ENCODE assay signal across 14 cellular contexts in genomic region chr6:90135672-90136071, GRCh38.
DNase-seq lines count a peak whose midpoint lies in the region; ATAC-seq and TF ChIP-seq lines count a peak whose summit lies in the region.
"Had no signal": no experiment of that assay in that cellular context is flagged by ENCODE, and none has a peak within 500 bp of the region (broad histone marks: within the 10 kb centered on the region; RNA-seq: fewer than 3 reads in every experiment).

No MANE protein-coding gene starts in this region.

- POLR2A ChIA-PET in HEK293 (lab: Yijun Ruan, JAX) = no interaction called here

- H3K4me1 ChIP-seq in ACC112 (ENCODE audit: control insufficient read depth, insufficient read depth, low read length, unreplicated experiment) = peaks cover 10% of the 10 kb centered on the region
- peaks cover 23% of the 10 kb centered on the region for H3K4me1 ChIP-seq in HEK293 (ENCODE audit: control insufficient read depth, insufficient read depth, low read length)

- H3K36me3 Mint-ChIP-seq in activated T-helper 17 cell treated with anti-CD3 and anti-CD28 coated beads, Interleukin-2, amount 50 U/mL, for 72 hours (ENCODE audit: low read depth) = no peaks in the 10 kb centered on the region

- H3K27ac ChIP-seq in ACC112 (ENCODE audit: low read depth, low read length) (no peak overlapping the region), HEK293 (ENCODE audit: extremely low read depth, low read depth, low read length) (no peak overlapping the region)
- H3K27ac ChIP-seq: KMS-11 had no signal

- TF ChIP-seq CTCF in HEK293 (tag by site-specific recombination; IDR thresholded peaks at IDR 0.05) (no peak), GM10266 (IDR thresholded peaks at IDR 0.05; ENCODE audit: control insufficient read depth, insufficient read depth, low read depth, missing control alignments) (no peak)

- H2AFZ ChIP-seq in ACC112 (ENCODE audit: low read length, unreplicated experiment) = peak overlapping the region; percentile 6

- H3K4me3 Mint-ChIP-seq in activated T-helper 17 cell treated with anti-CD3 and anti-CD28 coated beads, Interleukin-2, amount 50 U/mL, for 72 hours = no peak overlapping the region
- H3K4me3 Mint-ChIP-seq: activated T-cell treated with anti-CD3 and anti-CD28 coated beads, Interleukin-2, amount 50 U/mL, for 4 hours had no signal

- H3K4me3 ChIP-seq in ACC112 (ENCODE audit: low read depth, low read length) (no peak overlapping the region), HEK293 (ENCODE audit: low read depth, low read length) (no peak overlapping the region)

- no peaks in the 10 kb centered on the region for H3K79me2 ChIP-seq in ACC112 (ENCODE audit: control insufficient read depth, insufficient read depth, low read length, unreplicated experiment)

- H3K27me3 ChIP-seq in ACC112 (ENCODE audit: insufficient read depth, low read length) = no peaks in the 10 kb centered on the region

- DNase-seq in kidney glomerular epithelial cell (lab: John Stamatoyannopoulos, UW) = peak; percentile 41
- no peak for DNase-seq in iPS-NIHi11 (ENCODE audit: low spot score)
- no peak for DNase-seq in GM10266 (ENCODE audit: extremely low spot score)
- DNase-seq in foreskin melanocyte = no peak
- DNase-seq: activated T-cell treated with anti-CD3 and anti-CD28 coated beads, Interleukin-2, amount 50 U/mL, for 4 hours; effector CD8-positive, alpha-beta T cell; NCI-H524; posterior cingulate gyrus; T-helper 2 cell had no signal

- peak overlapping the region; percentile 9 for H3K27ac Mint-ChIP-seq in activated T-helper 17 cell treated with anti-CD3 and anti-CD28 coated beads, Interleukin-2, amount 50 U/mL, for 72 hours

- ATAC-seq in activated T-helper 17 cell treated with anti-CD3 and anti-CD28 coated beads, Interleukin-2, amount 50 U/mL, for 72 hours (replicated peaks) = no peak
- no peak for ATAC-seq in GM21723 (IDR thresholded peaks at IDR 0.05; ENCODE audit: unreplicated experiment)

- no peaks in the 10 kb centered on the region for H3K9me3 ChIP-seq in HEK293 (ENCODE audit: control insufficient read depth, insufficient read depth, low read depth, low read length)

- CTCF ChIA-PET in HEK293 (lab: Yijun Ruan, JAX) = no interaction called here

- H3K27me3 Mint-ChIP-seq in activated T-helper 17 cell treated with anti-CD3 and anti-CD28 coated beads, Interleukin-2, amount 50 U/mL, for 72 hours = no peaks in the 10 kb centered on the region

- H3K4me1 Mint-ChIP-seq in activated T-helper 17 cell treated with anti-CD3 and anti-CD28 coated beads, Interleukin-2, amount 50 U/mL, for 72 hours = peaks cover 13% of the 10 kb centered on the region

- H3K36me3 ChIP-seq in ACC112 (ENCODE audit: insufficient read depth, low read length) = no peaks in the 10 kb centered on the region
- no peaks in the 10 kb centered on the region for H3K36me3 ChIP-seq in HEK293 (ENCODE audit: control insufficient read depth in 2 of 2, insufficient read depth in 1 of 2, low read length in 2 of 2)

- H3K9me3 Mint-ChIP-seq in activated T-helper 17 cell treated with anti-CD3 and anti-CD28 coated beads, Interleukin-2, amount 50 U/mL, for 72 hours = no peaks in the 10 kb centered on the region
- H3K9me3 Mint-ChIP-seq: activated T-cell treated with anti-CD3 and anti-CD28 coated beads, Interleukin-2, amount 50 U/mL, for 4 hours had no signal

TF ChIP-seq in HEK293, 187 proteins besides CTCF, POLR2A, EP300 and RAD21:
- TF ChIP-seq ZBTB17 (tag by site-specific recombination; IDR thresholded peaks at IDR 0.05) = 0 out of 2 replicates have a peak, but pooled peaks have one; percentile 22
- TF ChIP-seq ZNF366 (tag by site-specific recombination; conservative IDR thresholded peaks at IDR 0.05) = 0 out of 2 replicates have a peak, but pooled peaks have one; percentile 43
- no peak for TF ChIP-seq ZBTB44 (tag by site-specific recombination; IDR thresholded peaks at IDR 0.05)
